9 cellular contexts compared by ENCODE assay signal in the genomic region with DNA sequence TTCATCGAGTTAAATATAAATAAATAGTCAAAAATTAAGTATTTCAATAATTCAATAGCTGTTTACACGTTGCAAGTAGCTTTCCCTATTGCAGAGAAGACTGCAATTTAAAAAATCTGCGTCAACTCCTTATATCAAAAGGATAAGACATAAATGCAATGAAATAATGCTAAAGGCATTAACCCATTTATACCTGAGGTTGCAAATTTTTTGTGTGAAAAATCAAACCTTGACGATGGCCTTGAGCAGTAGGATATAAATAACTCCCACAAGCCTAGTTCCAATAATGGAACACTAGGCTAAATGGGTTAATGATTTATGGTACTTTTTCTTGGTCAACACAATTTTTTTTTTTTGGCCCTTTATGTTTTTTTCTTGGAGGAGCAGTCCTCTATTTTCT.
"Had no signal": no experiment of that assay in that cellular context is flagged by ENCODE, and none has a peak within 500 bp of the region (broad histone marks: within the 10 kb centered on the region; RNA-seq: fewer than 3 reads in every experiment).

No MANE protein-coding gene starts in this region.

- H3K36me3 Mint-ChIP-seq: IgD-negative memory B cell had no signal

- H3K4me2 ChIP-seq: GM23338 had no signal

- H3K27ac Mint-ChIP-seq: GM23338, H9, HFFc6, IgD-negative memory B cell had no signal

- H3K4me3 ChIP-seq: GM23338 had no signal

- H3K9me3 Mint-ChIP-seq: GM23338, H9, HFFc6, IgD-negative memory B cell had no signal

- H2AFZ ChIP-seq: GM23338 had no signal

- DNase-seq: H9, HFFc6, KG1 had no signal

- H3K4me3 Mint-ChIP-seq: GM23338, H9, HFFc6, IgD-negative memory B cell had no signal

- FAIRE-seq: H1, H54 had no signal

- H3K4me1 Mint-ChIP-seq: GM23338, IgD-negative memory B cell had no signal

- H3K27me3 Mint-ChIP-seq: IgD-negative memory B cell had no signal

- ATAC-seq: GM23338, HCT116 had no signal

- H3K27ac ChIP-seq: HL-60 had no signal
